In genomic region chr1:150295476-150295875, GRCh38 we compare ENCODE assay signal across 14 cellular contexts. TPM values are rescaled to one million over a fixed set of nuclear protein-coding genes. Genes with fewer than 3 reads are reported as not detected.
DNase-seq lines count a peak whose midpoint lies in the region; TF ChIP-seq lines count a peak whose summit lies in the region.
"Had no signal": no experiment of that assay in that cellular context is flagged by ENCODE, and none has a peak within 500 bp of the region (broad histone marks: within the 10 kb centered on the region; RNA-seq: fewer than 3 reads in every experiment).

No MANE protein-coding gene starts in this region.

- no peaks in the 10 kb centered on the region for H3K27me3 ChIP-seq in breast epithelium

- POLR2A ChIA-PET in MCF 10A (lab: Yijun Ruan, JAX), result interaction anchor here (0.6 to 3.9 kb wide), 10 partner anchors 8 to 1030 kb away, joined by 3 to 15 read pairs (median 4); partner anchors contain the start of genes ANP32E, APH1A, CIART and PRPF3

- H3K9me3 ChIP-seq in breast epithelium, result no peaks in the 10 kb centered on the region

- DNase-seq in MCF 10A (ENCODE audit: unreplicated experiment) (no peak), breast epithelium (ENCODE audit: low spot score in 2 of 2) (no peak), RKO (ENCODE audit: low spot score) (peak; percentile 69), endothelial cell (ENCODE audit: low spot score) (no peak), type B pancreatic cell (ENCODE audit: extremely low spot score, unreplicated experiment) (no peak), putamen (ENCODE audit: low spot score) (no peak), globus pallidus (ENCODE audit: low spot score) (no peak), NCI-H2171 (lab: John Stamatoyannopoulos, UW) (no peak)
- DNase-seq: activated CD4-positive, CD25-positive, alpha-beta regulatory T cell; NCI-H2081; stimulated activated CD4-positive, alpha-beta T cell treated with anti-CD3 and anti-CD28 coated beads, Interleukin-2, amount 100 ng/mL, for 24 hours had no signal

- CTCF ChIA-PET in MCF 10A (lab: Yijun Ruan, JAX), result interaction anchor here (0.6 to 1.4 kb wide), 6 partner anchors 8 to 777 kb away, joined by 3 to 6 read pairs (median 4); no protein-coding TSS in a partner anchor

- H3K36me3 Mint-ChIP-seq in MCF 10A (ENCODE audit: insufficient read depth, unreplicated experiment) (peaks cover 74% of the 10 kb centered on the region), endothelial cell (ENCODE audit: low read depth, unreplicated experiment) (peaks cover 27% of the 10 kb centered on the region), type B pancreatic cell (peaks cover 14% of the 10 kb centered on the region)

- H3K27ac ChIP-seq in breast epithelium, result no peak overlapping the region
- H3K27ac ChIP-seq: SK-N-MC had no signal

- BruUV-seq in MCF 10A (replicated peaks; lab: Mats Ljungman, UMichigan), result TSS peak; percentile 11

- TF ChIP-seq POLR2A in breast epithelium (IDR thresholded peaks at IDR 0.05), result no peak

- H3K27me3 Mint-ChIP-seq in MCF 10A (ENCODE audit: insufficient read depth, unreplicated experiment) (no peaks in the 10 kb centered on the region), endothelial cell (ENCODE audit: unreplicated experiment) (peaks cover 29% of the 10 kb centered on the region), type B pancreatic cell (no peaks in the 10 kb centered on the region)
- H3K27me3 Mint-ChIP-seq: dendritic cell treated with granulocyte-macrophage colony-stimulating factor and Interleukin-4, amounts not matched to agents 40 ng/mL and 50 ng/mL, for 4 days; stimulated activated memory B cell treated with anti-CD40 and anti-IgM and Interleukin-4, amounts not matched to agents 10 μg/mL and 1 μg/mL and 100 μg/mL, for 72 hours had no signal

- no peaks in the 10 kb centered on the region for H3K36me3 ChIP-seq in breast epithelium

- intact Hi-C loops in MCF 10A (cut with micrococcal nuclease), result no loop called here
- intact Hi-C loops in breast epithelium (cut with DNase I; ENCODE audit: low total_unique reads), result no loop called here

- TF ChIP-seq CTCF in MCF 10A (IDR thresholded peaks at IDR 0.05; ENCODE audit: unreplicated experiment) (no peak), breast epithelium (IDR thresholded peaks at IDR 0.05) (no peak), endothelial cell (IDR thresholded peaks at IDR 0.05; ENCODE audit: unreplicated experiment) (no peak), type B pancreatic cell (conservative IDR thresholded peaks at IDR 0.05) (no peak)

- H3K4me1 Mint-ChIP-seq in MCF 10A (ENCODE audit: insufficient read depth, unreplicated experiment) (peaks cover 26% of the 10 kb centered on the region), endothelial cell (ENCODE audit: unreplicated experiment) (peaks cover 30% of the 10 kb centered on the region), type B pancreatic cell (ENCODE audit: unreplicated experiment) (peaks cover 16% of the 10 kb centered on the region)

- H3K27ac Mint-ChIP-seq in MCF 10A (ENCODE audit: low read depth, unreplicated experiment), result peak overlapping the region; percentile 100
- H3K27ac Mint-ChIP-seq in endothelial cell (ENCODE audit: unreplicated experiment), result peak overlapping the region; percentile 76
- H3K27ac Mint-ChIP-seq in type B pancreatic cell, result no peak overlapping the region
- H3K27ac Mint-ChIP-seq: dendritic cell treated with granulocyte-macrophage colony-stimulating factor and Interleukin-4, amounts not matched to agents 40 ng/mL and 50 ng/mL, for 4 days; stimulated activated memory B cell treated with anti-CD40 and anti-IgM and Interleukin-4, amounts not matched to agents 10 μg/mL and 1 μg/mL and 100 μg/mL, for 72 hours had no signal

- H3K4me3 Mint-ChIP-seq in MCF 10A (ENCODE audit: unreplicated experiment) (peak overlapping the region; percentile 93), endothelial cell (ENCODE audit: unreplicated experiment) (peak overlapping the region; percentile 72), type B pancreatic cell (peak overlapping the region; percentile 2)
- H3K4me3 Mint-ChIP-seq: dendritic cell treated with granulocyte-macrophage colony-stimulating factor and Interleukin-4, amounts not matched to agents 40 ng/mL and 50 ng/mL, for 4 days had no signal

- peaks cover 3 to 5% of the 10 kb centered on the region in 2 donors for H3K4me1 ChIP-seq in breast epithelium

- no peak overlapping the region for H3K4me3 ChIP-seq in breast epithelium
- H3K4me3 ChIP-seq: SK-N-MC had no signal

- H3K9me3 Mint-ChIP-seq in MCF 10A (ENCODE audit: unreplicated experiment) (no peaks in the 10 kb centered on the region), endothelial cell (ENCODE audit: unreplicated experiment) (no peaks in the 10 kb centered on the region), type B pancreatic cell (no peaks in the 10 kb centered on the region)
- H3K9me3 Mint-ChIP-seq: dendritic cell treated with granulocyte-macrophage colony-stimulating factor and Interleukin-4, amounts not matched to agents 40 ng/mL and 50 ng/mL, for 4 days; stimulated activated memory B cell treated with anti-CD40 and anti-IgM and Interleukin-4, amounts not matched to agents 10 μg/mL and 1 μg/mL and 100 μg/mL, for 72 hours had no signal

RNA-seq across cellular contexts. Expression of gene MRPS21, which starts 1.8 kb away (rescaled TPM):
- total RNA-seq in MCF 10A (2022) (133 and 152 TPM in 2 replicates), breast epithelium (10 to 100 TPM; 40.5 to 55.1 (median 45.1) TPM), endothelial cell (ENCODE audit: unreplicated experiment) (63.1 TPM), type B pancreatic cell (ENCODE audit: low replicate concordance) (81.7 and 84.4 TPM in 2 replicates)

RNA-seq across cellular contexts. Expression of gene CIART, which starts 13.1 kb away (rescaled TPM):
- total RNA-seq in MCF 10A (2022) (5.0 and 5.2 TPM in 2 replicates), breast epithelium (1 to 10 TPM; 2.6 to 7.4 (median 4.3) TPM), endothelial cell (ENCODE audit: unreplicated experiment) (9.1 TPM), type B pancreatic cell (ENCODE audit: low replicate concordance) (1.4 and 5.1 TPM in 2 replicates)

RNA-seq across cellular contexts. Expression of gene C1orf54, which starts 22.9 kb away (rescaled TPM):
- total RNA-seq in MCF 10A (2022), result 1.8 and 2.3 TPM in 2 replicates
- 10 to 100 TPM in 2 of 3 donors, 1 to 10 TPM in 1; 9.4 to 24.3 (median 13.6) TPM for total RNA-seq in breast epithelium
- 411 TPM for total RNA-seq in endothelial cell (ENCODE audit: unreplicated experiment)
- total RNA-seq in type B pancreatic cell (ENCODE audit: low replicate concordance), result 3.8 and 29.6 TPM in 2 replicates

RNA-seq across cellular contexts. Expression of gene PRPF3, which starts 25.9 kb away (rescaled TPM):
- total RNA-seq in MCF 10A (2022), result 104 and 106 TPM in 2 replicates
- total RNA-seq in breast epithelium, result 10 to 100 TPM; 57.1 to 87.2 (median 82.4) TPM
- total RNA-seq in endothelial cell (ENCODE audit: unreplicated experiment), result 78.4 TPM
- 52.5 and 70.2 TPM in 2 replicates for total RNA-seq in type B pancreatic cell (ENCODE audit: low replicate concordance)

RNA-seq across cellular contexts. Expression of gene APH1A, which starts 26.7 kb away (rescaled TPM):
- total RNA-seq in MCF 10A (2022), result 123 and 154 TPM in 2 replicates
- 100 to 1,000 TPM in 2 of 3 donors, 10 to 100 TPM in 1; 86.9 to 138 (median 104) TPM for total RNA-seq in breast epithelium
- 333 TPM for total RNA-seq in endothelial cell (ENCODE audit: unreplicated experiment)
- total RNA-seq in type B pancreatic cell (ENCODE audit: low replicate concordance), result 148 and 174 TPM in 2 replicates

Comparison
In these comparisons a context has a peak if more than half of its experiments do, and no peak if none do; other contexts are left out.
1. H3K4me3 Mint-ChIP-seq: peak in every context shown above with its lines; median percentile 93 in MCF 10A; 72 in endothelial cell; 2 in type B pancreatic cell.
2. RNA of gene C1orf54, which starts 22.9 kb away (total RNA-seq): 411 TPM in endothelial cell (single experiment); 3.8 to 29.6 TPM in type B pancreatic cell, 9.4 to 24.3 TPM in breast epithelium and 1.8 to 2.3 TPM in MCF 10A; every median in the first group is over 10 times any median in the second.